ENCODE assay signal across 27 cellular contexts in genomic region chr10:4535531-4535930, GRCh38.
"Had no signal": no experiment of that assay in that cellular context is flagged by ENCODE, and none has a peak within 500 bp of the region (broad histone marks: within the 10 kb centered on the region; RNA-seq: fewer than 3 reads in every experiment).

No MANE protein-coding gene starts in this region.

- H3K9me3 ChIP-seq: colonic mucosa, suprapubic skin, upper lobe of right lung, uterus had no signal

- H3K36me3 ChIP-seq: colonic mucosa, esophagus muscularis mucosa, right atrium auricular region, suprapubic skin, transverse colon, upper lobe of right lung, uterus had no signal

- H3K4me1 ChIP-seq: colonic mucosa, esophagus muscularis mucosa, parathyroid adenoma, right atrium auricular region, transverse colon, upper lobe of right lung, uterus had no signal

- H3K4me3 ChIP-seq: colonic mucosa, esophagus muscularis mucosa, mucosa of descending colon, right atrium auricular region, smooth muscle cell, suprapubic skin, transverse colon, upper lobe of right lung, uterus had no signal

- H3K27ac ChIP-seq: colonic mucosa, esophagus muscularis mucosa, parathyroid adenoma, right atrium auricular region, suprapubic skin, transverse colon, upper lobe of right lung, uterus had no signal

- H3K27me3 ChIP-seq: colonic mucosa, esophagus muscularis mucosa, right atrium auricular region, suprapubic skin, transverse colon, upper lobe of right lung, uterus had no signal

- DNase-seq: colonic mucosa; effector CD8-positive, alpha-beta T cell; endodermal cell; foreskin melanocyte; hypothalamus; immature natural killer cell; islet precursor cell; mesenchymal stem cell; mucosa of descending colon; naive B cell; stimulated activated CD4-positive, alpha-beta T cell treated with anti-CD3 and anti-CD28 coated beads, Interleukin-12 subunit alpha, Interleukin-12 subunit beta, amount 100 ng/mL, for 4 hours; stimulated activated CD4-positive, alpha-beta T cell treated with anti-CD3 and anti-CD28 coated beads, Interleukin-1b, Interleukin-23, amount 100 ng/mL, for 48 hours; stimulated activated CD4-positive, alpha-beta T cell treated with anti-CD3 and anti-CD28 coated beads, Interleukin-4, amount 100 ng/mL, for 1 hour; stimulated activated CD8-positive, alpha-beta memory T cell treated with anti-CD3 and anti-CD28 coated beads, Interleukin-4, amount 100 ng/mL, for 48 hours; stimulated activated naive CD4-positive, alpha-beta T cell; stimulated activated naive CD8-positive, alpha-beta T cell treated with anti-CD3 and anti-CD28 coated beads, Interleukin-15, amount 100 ng/mL, for 72 hours; transverse colon; upper lobe of right lung; uterus had no signal

- ATAC-seq: left lobe of liver; mucosa of descending colon; natural killer cell treated with Interleukin-12 subunit alpha and Interleukin-12 subunit beta and Interleukin-15 and Interleukin-18, amount 100 ng/mL, for 72 hours; sciatic nerve; stimulated activated naive CD8-positive, alpha-beta T cell treated with anti-CD3 and anti-CD28 coated beads, Interleukin-15, amount 100 ng/mL, for 72 hours; upper lobe of right lung had no signal
